6 cellular contexts compared by ENCODE assay signal in the genomic region with DNA sequence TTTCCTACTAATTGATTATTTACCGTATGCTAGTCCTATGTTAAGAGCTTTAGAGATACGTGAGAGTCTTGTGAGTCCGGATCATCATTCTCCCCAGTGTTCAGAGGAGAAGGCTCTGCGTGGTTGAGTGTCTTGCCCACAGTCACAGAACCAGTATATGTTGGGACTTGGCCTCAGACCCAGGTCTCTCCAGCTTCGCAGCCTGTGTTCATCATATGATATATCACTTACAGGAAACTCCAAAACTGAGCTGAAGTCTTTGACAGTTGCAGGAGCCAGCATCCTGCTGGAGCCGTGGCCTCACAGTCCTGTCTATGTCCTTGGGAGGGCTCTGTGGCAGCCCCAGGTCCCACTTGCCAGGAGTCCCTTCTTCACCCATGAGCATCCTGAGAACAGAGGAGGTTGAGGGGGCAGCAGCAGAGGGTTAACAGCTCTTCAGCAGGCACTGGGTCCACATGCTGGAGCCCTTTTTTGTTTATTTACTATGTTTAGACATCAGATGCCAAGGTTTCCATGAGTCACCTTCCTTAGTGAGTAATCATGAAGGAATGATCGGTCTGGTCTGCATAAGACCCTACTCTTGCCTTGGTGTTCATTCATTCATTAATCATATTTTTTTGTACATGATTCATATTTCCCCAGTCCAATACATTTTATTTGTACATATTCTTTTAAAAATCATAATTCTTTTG.
DNase-seq lines count a peak whose midpoint lies in the region; ATAC-seq, FAIRE-seq and TF ChIP-seq lines count a peak whose summit lies in the region.
"Not testable (repeated sequence)": the region's sequence is repeated elsewhere in the genome, so short reads cannot be mapped to it uniquely, and the experiment has no call there.

No MANE protein-coding gene starts in this region.

- not testable (repeated sequence) for H4K20me1 ChIP-seq in HCT116 (ENCODE audit: insufficient read depth); PC-3 (ENCODE audit: low read length)

- ATAC-seq in A549 (peak; percentile 62 to 83; a peak in 4 of 6 replicates), HCT116 (peak; percentile 70), PC-3 (peak; percentile 57), Panc1 (peak; percentile 92), RWPE2 (ENCODE audit: low read depth) (peak; percentile 66), foreskin keratinocyte (peak; percentile 77)

- intact Hi-C loops in HCT116 (cut with micrococcal nuclease); PC-3 (cut with micrococcal nuclease); Panc1 (cut with micrococcal nuclease; ENCODE audit: unreplicated experiment): not testable (repeated sequence)

- H3K27ac ChIP-seq in A549; HCT116 (ENCODE audit: low read depth, low read length); PC-3 (ENCODE audit: low read length); Panc1 (ENCODE audit: low read length); RWPE2 (ENCODE audit: poor library complexity, severe bottlenecking); foreskin keratinocyte: not testable (repeated sequence)

- TF ChIP-seq RAD21 in A549 (conservative IDR thresholded peaks at IDR 0.05 in 1 of 2, IDR thresholded peaks at IDR 0.05 in 1 of 2); HCT116 (IDR thresholded peaks at IDR 0.05; ENCODE audit: low read depth): not testable (repeated sequence)

- H3F3A ChIP-seq in PC-3 (ENCODE audit: low read length, unreplicated experiment) = not testable (repeated sequence)

- TF ChIP-seq POLR2A in A549 (IDR thresholded peaks at IDR 0.05; ENCODE audit: low read length); HCT116 (IDR thresholded peaks at IDR 0.05; ENCODE audit: borderline replicate concordance, extremely low read depth, insufficient read depth, insufficient read length): not testable (repeated sequence)

- H3K4me3 ChIP-seq in A549; HCT116 (replicated peaks in 1 of 2; ENCODE audit: low read depth in 1 of 2, low read length in 2 of 2); PC-3 (ENCODE audit: low read length); Panc1 (ENCODE audit: low read depth in 2 of 2, low read length in 2 of 2); RWPE2 (ENCODE audit: severe bottlenecking): not testable (repeated sequence)

- H3K4me2 ChIP-seq in A549; HCT116 (ENCODE audit: low read length); PC-3 (ENCODE audit: low read length): not testable (repeated sequence)

- CTCF ChIA-PET in A549 (lab: Yijun Ruan, JAX); HCT116 (lab: Charles Lee); PC-3 (lab: Charles Lee); Panc1 (lab: Charles Lee): not testable (repeated sequence)

- H3K27me3 ChIP-seq in HCT116 (ENCODE audit: insufficient read depth, low read length); PC-3 (ENCODE audit: low read length); Panc1 (ENCODE audit: control insufficient read depth, insufficient read depth, low read length); RWPE2 (ENCODE audit: insufficient read depth, poor library complexity, severe bottlenecking); foreskin keratinocyte: not testable (repeated sequence)

- BruUV-seq in HCT116 (replicated peaks; lab: Mats Ljungman, UMichigan); PC-3 (replicated peaks; lab: Mats Ljungman, UMichigan); Panc1 (replicated peaks; lab: Mats Ljungman, UMichigan): not testable (repeated sequence)

- in situ Hi-C loops in Panc1 (cut with HindIII; ENCODE audit: low pct_unique_long_range_greater_than_20kb, low sequenced_read_pairs) = not testable (repeated sequence)

- FAIRE-seq in A549 (lab: Jason Lieb, UNC) = not testable (repeated sequence)

- H3K9me2 ChIP-seq in HCT116 (ENCODE audit: insufficient read depth); PC-3 (replicated peaks; ENCODE audit: low read length): not testable (repeated sequence)

- not testable (repeated sequence) for H3K9ac ChIP-seq in HCT116 (ENCODE audit: low read length); PC-3 (ENCODE audit: low read length)

- H3K79me2 ChIP-seq in HCT116 (ENCODE audit: insufficient read depth, low read length); PC-3 (ENCODE audit: low read length): not testable (repeated sequence)

- TF ChIP-seq CTCF in A549 (IDR thresholded peaks at IDR 0.05); HCT116 (IDR thresholded peaks at IDR 0.05 in 2 of 3, conservative IDR thresholded peaks at IDR 0.05 in 1 of 3; ENCODE audit: borderline replicate concordance in 1 of 3, insufficient read depth in 1 of 3, low read depth in 2 of 3, low read length in 2 of 3); PC-3 (conservative IDR thresholded peaks at IDR 0.05; ENCODE audit: low read depth, low read length); Panc1 (IDR thresholded peaks at IDR 0.05); RWPE2 (IDR thresholded peaks at IDR 0.05; ENCODE audit: poor library complexity, severe bottlenecking); foreskin keratinocyte (conservative IDR thresholded peaks at IDR 0.05): not testable (repeated sequence)

- RAD21 ChIA-PET in HCT116 (lab: Charles Lee; ENCODE audit: low non-redundant PET in 1 of 2, low total read pairs in 2 of 2, uncharacterized antibody in 2 of 2, unreplicated experiment in 2 of 2) = not testable (repeated sequence)

- not testable (repeated sequence) for H2AFZ ChIP-seq in HCT116 (ENCODE audit: low read depth, low read length, poor library complexity, severe bottlenecking); PC-3 (ENCODE audit: low read length)

- H3K9me3 ChIP-seq in A549; HCT116 (ENCODE audit: control insufficient read depth in 1 of 2, insufficient read depth in 1 of 2, low read depth in 1 of 2, low read length in 2 of 2); PC-3 (ENCODE audit: low read length); Panc1 (ENCODE audit: control insufficient read depth, insufficient read depth, low read depth, low read length); RWPE2 (ENCODE audit: severe bottlenecking): not testable (repeated sequence)

- H3K36me3 ChIP-seq in HCT116 (ENCODE audit: control insufficient read depth in 1 of 2, insufficient read depth in 2 of 2, low read length in 2 of 2); PC-3 (ENCODE audit: low read depth, low read length); Panc1 (ENCODE audit: control insufficient read depth, insufficient read depth, low read length); RWPE2 (ENCODE audit: low read depth): not testable (repeated sequence)

- POLR2A ChIA-PET in A549 (lab: Yijun Ruan, JAX); HCT116 (lab: Charles Lee); PC-3 (lab: Charles Lee; ENCODE audit: unreplicated experiment); Panc1 (lab: Charles Lee): not testable (repeated sequence)

- H3K4me1 ChIP-seq in A549; HCT116 (ENCODE audit: control insufficient read depth in 1 of 2, insufficient read depth in 2 of 2, low read length in 2 of 2); PC-3 (ENCODE audit: insufficient read depth, low read length); Panc1 (ENCODE audit: control insufficient read depth, insufficient read depth, low read length); RWPE2 (ENCODE audit: insufficient read depth, poor library complexity, severe bottlenecking); foreskin keratinocyte: not testable (repeated sequence)

- no CpG with 5 or more reads among the region's 7 CpGs for WGBS in A549 (ENCODE audit: missing lambda C conversion rate)

- DNase-seq in A549 (ENCODE audit: low read depth in 1 of 2, low spot score in 1 of 2); HCT116 (ENCODE audit: low read depth, low spot score); PC-3; Panc1 (ENCODE audit: low read depth, low spot score); RWPE2 (ENCODE audit: low spot score); foreskin keratinocyte: not testable (repeated sequence)

- TF ChIP-seq EP300 in A549 (IDR thresholded peaks at IDR 0.05) = not testable (repeated sequence)
